Comparison of ENCODE assay signal across 9 cellular contexts in genomic region chrX:106177106-106177981, GRCh38. TPM values are rescaled to one million over a fixed set of nuclear protein-coding genes. Genes with fewer than 3 reads are reported as not detected.
A peak's percentile ranks its signal among the peaks of the same experiment; 100 is the strongest.
DNase-seq lines count a peak whose midpoint lies in the region; FAIRE-seq and TF ChIP-seq lines count a peak whose summit lies in the region.
"Had no signal": no experiment of that assay in that cellular context is flagged by ENCODE, and none has a peak within 500 bp of the region (broad histone marks: within the 10 kb centered on the region; RNA-seq: fewer than 3 reads in every experiment).

No MANE protein-coding gene starts in this region.

- H2AK5ac ChIP-seq in mesendoderm (ENCODE audit: low read length) = no peak overlapping the region

- H3K9ac ChIP-seq in mesendoderm (ENCODE audit: low read length) = no peak overlapping the region

- no peak overlapping the region for H2BK5ac ChIP-seq in mesendoderm (ENCODE audit: low read length)

- H3K23ac ChIP-seq in mesendoderm (ENCODE audit: low read length) = no peak overlapping the region

- DNase-seq in NCI-H2107 treated with DMSO at 0.1 percent for 48 hours (lab: John Stamatoyannopoulos, UW; ENCODE audit: unreplicated experiment) (peak; percentile 6), NCI-H2107 (lab: John Stamatoyannopoulos, UW) (no peak), epithelial cell of esophagus (ENCODE audit: low read depth) (peak; percentile 17), mesendoderm (peak; percentile 83), urothelium cell line (ENCODE audit: low spot score) (peak; percentile 44), AG08396 (ENCODE audit: low spot score) (no peak)
- no peak for DNase-seq in activated CD4-positive, CD25-positive, alpha-beta regulatory T cell (lab: John Stamatoyannopoulos, UW)
- DNase-seq in activated CD4-positive, alpha-beta T cell treated with anti-CD3 and anti-CD28 coated beads for 1 hour = no peak
- DNase-seq: activated B cell treated with CpG ODN at 0.5 μM for 24 hours had no signal

- no peak for TF ChIP-seq CTCF in epithelial cell of esophagus (IDR thresholded peaks at IDR 0.05; ENCODE audit: insufficient read depth, low read depth, low read length, missing control alignments)

- H4K5ac ChIP-seq in mesendoderm (ENCODE audit: low read length) = no peak overlapping the region

- no peaks in the 10 kb centered on the region for H3K36me3 ChIP-seq in mesendoderm (ENCODE audit: control insufficient read depth, insufficient read depth, low read length)

- H3K4me3 ChIP-seq in epithelial cell of esophagus (ENCODE audit: low read length) (peak overlapping the region; percentile 20), mesendoderm (ENCODE audit: low read length) (no peak overlapping the region)

- H3K56ac ChIP-seq in mesendoderm (ENCODE audit: low read length) = peak overlapping the region; percentile 34

- H3K27me3 ChIP-seq in mesendoderm (ENCODE audit: insufficient read depth, low read length, poor library complexity) = no peaks in the 10 kb centered on the region

- H3K79me1 ChIP-seq in mesendoderm (ENCODE audit: low read length) = no peaks in the 10 kb centered on the region

- no peak for FAIRE-seq in urothelium cell line (lab: Jason Lieb, UNC)

- H4K8ac ChIP-seq in mesendoderm (ENCODE audit: low read depth, low read length) = no peak overlapping the region

- no peak overlapping the region for H3K4ac ChIP-seq in mesendoderm (ENCODE audit: low read depth, low read length)

- no peak overlapping the region for H3K27ac ChIP-seq in mesendoderm (ENCODE audit: low read depth, low read length)

- no peaks in the 10 kb centered on the region for H3K79me2 ChIP-seq in mesendoderm (ENCODE audit: control insufficient read depth, insufficient read depth, low read length)

- no peak overlapping the region for H2BK15ac ChIP-seq in mesendoderm (replicated peaks; ENCODE audit: low read depth)

- WGBS in mesendoderm (ENCODE audit: extremely low coverage, insufficient coverage, low lambda C conversion rate) = no CpG with 5 or more reads among the region's 22 CpGs

- no peak overlapping the region for H3K18ac ChIP-seq in mesendoderm (ENCODE audit: low read length)

- H2BK120ac ChIP-seq in mesendoderm (ENCODE audit: low read depth, low read length) = no peak overlapping the region

- no peak overlapping the region for H3K4me2 ChIP-seq in mesendoderm (ENCODE audit: low read length)

- H3K4me1 ChIP-seq in mesendoderm (ENCODE audit: control insufficient read depth, low read depth, low read length) = no peaks in the 10 kb centered on the region

RNA-seq across cellular contexts. Expression of gene PWWP3B, which starts 9.2 kb away (rescaled TPM):
- polyA plus RNA-seq in mesendoderm (2013, experiment 1 of 2) = 0.46 TPM
- polyA plus RNA-seq in mesendoderm (2013, experiment 2 of 2) = 0.46 TPM

Comparison
In these comparisons a context has a peak if more than half of its experiments do, and no peak if none do; other contexts are left out.
1. DNase-seq: peak in NCI-H2107 treated with DMSO at 0.1 percent for 48 hours (single experiment), epithelial cell of esophagus (single experiment), mesendoderm (single experiment) and urothelium cell line (single experiment); none in NCI-H2107 (single experiment), activated CD4-positive, CD25-positive, alpha-beta regulatory T cell (0 of 4), AG08396 (single experiment) and activated CD4-positive, alpha-beta T cell treated with anti-CD3 and anti-CD28 coated beads for 1 hour (single experiment).